Comparison of ENCODE assay signal across 1 cellular context in genomic region chr4:82900335-82901128, GRCh38.
TF ChIP-seq lines count a peak whose summit lies in the region.

Gene THAP9, plus strand, starts transcription at chr4:82900735. Its CDS starts 68 bp downstream, at chr4:82900803.

TF ChIP-seq in K562, 482 proteins besides CTCF, POLR2A, EP300 and RAD21 (continued from another document and continues in another):
- peak; percentile 99 for TF ChIP-seq HNRNPLL (IDR thresholded peaks at IDR 0.05; ENCODE audit: low read depth, low read length, poor library complexity, severe bottlenecking)
- TF ChIP-seq FUS (optimal IDR thresholded peaks at IDR 0.05; ENCODE audit: low read depth, low read length): peak; percentile 45
- no peak for TF ChIP-seq ZNF212 (CRISPR knock-in tag; IDR thresholded peaks at IDR 0.05)
- TF ChIP-seq RFX1 (IDR thresholded peaks at IDR 0.05): no peak
- TF ChIP-seq IRF9 (tag; IDR thresholded peaks at IDR 0.05): no peak
- TF ChIP-seq ZNF830 (CRISPR knock-in tag; IDR thresholded peaks at IDR 0.05): no peak
- peak; percentile 53 to 57; a peak in 3 of 4 replicates for TF ChIP-seq SIN3A (IDR thresholded peaks at IDR 0.05; ENCODE audit: borderline replicate concordance in 2 of 2, control insufficient read depth in 1 of 2, low read depth in 2 of 2, low read length in 2 of 2)
- peak; percentile 99 for TF ChIP-seq TARDBP (IDR thresholded peaks at IDR 0.05)
- TF ChIP-seq TCF15 (CRISPR knock-in tag; IDR thresholded peaks at IDR 0.05): no peak
- TF ChIP-seq ZNF561 (CRISPR knock-in tag; conservative IDR thresholded peaks at IDR 0.05): no peak
- TF ChIP-seq DMBX1 (CRISPR knock-in tag; IDR thresholded peaks at IDR 0.05; ENCODE audit: borderline replicate concordance): no peak
- TF ChIP-seq MXI1 (IDR thresholded peaks at IDR 0.05; ENCODE audit: low read depth, low read length): no peak
- no peak for TF ChIP-seq MXD1 (CRISPR knock-in tag; IDR thresholded peaks at IDR 0.05; ENCODE audit: borderline replicate concordance, poor library complexity, severe bottlenecking)
- TF ChIP-seq PREB (CRISPR knock-in tag; IDR thresholded peaks at IDR 0.05): no peak
- TF ChIP-seq SMAD4 (CRISPR knock-in tag; conservative IDR thresholded peaks at IDR 0.05): peak; percentile 78
- 0 out of 2 replicates have a peak, but pooled peaks have one; percentile 15 for TF ChIP-seq ZNF12 (CRISPR knock-in tag; IDR thresholded peaks at IDR 0.05)
- TF ChIP-seq HDAC2 (IDR thresholded peaks at IDR 0.05): no peak; the same call in 1 of the 2 replicates
- TF ChIP-seq ZNF175 (CRISPR knock-in tag; IDR thresholded peaks at IDR 0.05; ENCODE audit: low read depth): no peak
- peak; percentile 18; the same call in 1 of the 2 replicates for TF ChIP-seq TRIM28 (IDR thresholded peaks at IDR 0.05)
- TF ChIP-seq KDM2B (CRISPR knock-in tag; IDR thresholded peaks at IDR 0.05): no peak
- TF ChIP-seq BRF1 (IDR thresholded peaks at IDR 0.05; ENCODE audit: borderline replicate concordance, extremely low read depth, insufficient read length): no peak
- no peak for TF ChIP-seq ZNF695 (CRISPR knock-in tag; IDR thresholded peaks at IDR 0.05)
- peak; percentile 61 for TF ChIP-seq PHF20 (IDR thresholded peaks at IDR 0.05; ENCODE audit: partially characterized antibody)
- no peak for TF ChIP-seq ZNF699 (CRISPR knock-in tag; IDR thresholded peaks at IDR 0.05; ENCODE audit: insufficient replicate concordance)
- TF ChIP-seq TAF9B (IDR thresholded peaks at IDR 0.05; ENCODE audit: partially characterized antibody): peak; percentile 97
- TF ChIP-seq RBM22 (IDR thresholded peaks at IDR 0.05; ENCODE audit: low read depth, low read length, poor library complexity, severe bottlenecking): peak; percentile 52
- TF ChIP-seq RCOR1 (IDR thresholded peaks at IDR 0.05; ENCODE audit: borderline replicate concordance in 1 of 2, low read depth in 2 of 2, low read length in 2 of 2): peak; percentile 7 to 47; a peak in 2 of 4 replicates
- no peak for TF ChIP-seq ZBTB8A (IDR thresholded peaks at IDR 0.05; ENCODE audit: partially characterized antibody)
- peak; percentile 90 for TF ChIP-seq ATF7 (IDR thresholded peaks at IDR 0.05)
- peak; percentile 75 to 93 for TF ChIP-seq MNT (conservative IDR thresholded peaks at IDR 0.05)
- TF ChIP-seq EZH2 (IDR thresholded peaks at IDR 0.05; ENCODE audit: borderline replicate concordance, low read depth, low read length): no peak
- TF ChIP-seq RFX5 (IDR thresholded peaks at IDR 0.05; ENCODE audit: low read depth, low read length): 0 out of 2 replicates have a peak, but pooled peaks have one; percentile 4
- TF ChIP-seq ZNF449 (CRISPR knock-in tag; IDR thresholded peaks at IDR 0.05): no peak
- peak; percentile 89 for TF ChIP-seq ZFP91 (CRISPR knock-in tag; IDR thresholded peaks at IDR 0.05)
- no peak for TF ChIP-seq KDM1A (IDR thresholded peaks at IDR 0.05)
- TF ChIP-seq SPI1 (IDR thresholded peaks at IDR 0.05; ENCODE audit: borderline replicate concordance, low read depth, low read length): peak; percentile 94
- 0 out of 2 replicates have a peak, but pooled peaks have one; percentile 26 for TF ChIP-seq XRCC5 (IDR thresholded peaks at IDR 0.05; ENCODE audit: low read depth, low read length)
- peak; percentile 93 for TF ChIP-seq NFRKB (IDR thresholded peaks at IDR 0.05; ENCODE audit: low read depth)
- peak; percentile 95 for TF ChIP-seq CREB3L1 (IDR thresholded peaks at IDR 0.05; ENCODE audit: borderline replicate concordance, low read depth)
- TF ChIP-seq ZNF780A (CRISPR knock-in tag; IDR thresholded peaks at IDR 0.05): no peak
- no peak for TF ChIP-seq CREBBP (IDR thresholded peaks at IDR 0.05; ENCODE audit: low read depth, low read length)
- TF ChIP-seq PATZ1 (CRISPR knock-in tag; IDR thresholded peaks at IDR 0.05; ENCODE audit: borderline replicate concordance): no peak
- TF ChIP-seq EGR1 (conservative IDR thresholded peaks at IDR 0.05): peak; percentile 55; the same call in 1 of the 2 replicates
- TF ChIP-seq NCOR1 (IDR thresholded peaks at IDR 0.05): peak; percentile 30
- TF ChIP-seq TAF7 (tag; IDR thresholded peaks at IDR 0.05): peak; percentile 99
- peak; percentile 50 for TF ChIP-seq PRPF4 (IDR thresholded peaks at IDR 0.05; ENCODE audit: insufficient read depth, low read depth, low read length, poor library complexity, severe bottlenecking)
- no peak for TF ChIP-seq ZNF408 (CRISPR knock-in tag; IDR thresholded peaks at IDR 0.05; ENCODE audit: low read depth)
- peak; percentile 77; the same call in 1 of the 2 replicates for TF ChIP-seq CTBP1 (IDR thresholded peaks at IDR 0.05; ENCODE audit: borderline replicate concordance)
- peak; percentile 66; the same call in 1 of the 2 replicates for TF ChIP-seq ZNF263 (CRISPR knock-in tag; IDR thresholded peaks at IDR 0.05; ENCODE audit: borderline replicate concordance)
- TF ChIP-seq ELK1 (CRISPR knock-in tag; IDR thresholded peaks at IDR 0.05): no peak
- peak; percentile 96 for TF ChIP-seq MBD2 (IDR thresholded peaks at IDR 0.05; ENCODE audit: borderline replicate concordance, low read depth)
- TF ChIP-seq ZNF165 (CRISPR knock-in tag; IDR thresholded peaks at IDR 0.05; ENCODE audit: borderline replicate concordance): no peak
- no peak for TF ChIP-seq U2AF2 (optimal IDR thresholded peaks at IDR 0.05; ENCODE audit: low read depth, low read length)
- no peak for TF ChIP-seq ZNF77 (CRISPR knock-in tag; IDR thresholded peaks at IDR 0.05)
- no peak for TF ChIP-seq ZNF184 (CRISPR knock-in tag; IDR thresholded peaks at IDR 0.05)
- TF ChIP-seq EHMT2 (IDR thresholded peaks at IDR 0.05): peak; percentile 3; the same call in 1 of the 2 replicates
